1 cellular context compared by ENCODE assay signal in the genomic region with DNA sequence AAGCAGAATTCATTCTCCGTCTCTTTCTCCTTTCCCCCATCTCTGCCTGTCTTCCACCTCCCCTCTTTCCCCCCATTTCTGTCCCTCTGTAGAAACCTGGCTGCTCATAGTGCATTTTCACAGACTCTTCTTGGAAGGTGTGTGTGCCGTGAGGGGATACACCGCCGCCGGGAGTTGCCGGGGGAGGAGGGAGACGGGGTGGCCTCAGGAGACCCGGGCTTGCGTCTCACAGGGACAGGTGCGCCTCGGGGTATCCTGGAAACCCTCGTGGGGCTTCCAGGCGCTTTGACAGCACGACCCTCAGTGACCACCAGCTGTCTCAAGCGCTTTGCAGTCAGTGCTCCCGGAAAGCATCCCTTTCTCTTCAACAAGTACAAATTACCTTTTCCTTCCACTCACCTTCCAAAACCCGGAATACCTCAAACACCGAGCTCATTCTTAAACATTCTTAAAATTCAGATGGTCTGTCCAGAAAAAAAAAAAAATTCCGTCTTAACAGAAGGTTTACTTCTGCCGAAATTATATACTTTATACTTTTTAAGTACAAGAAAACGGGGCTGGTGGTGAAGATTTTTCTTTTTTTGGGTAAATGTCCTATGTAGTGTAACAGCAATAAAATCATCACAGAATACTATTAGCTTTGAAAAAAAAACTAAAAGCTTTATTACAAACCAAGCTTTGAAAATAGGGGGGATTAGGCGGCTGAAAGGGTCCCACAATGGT.
A peak's percentile ranks its signal among the peaks of the same experiment; 100 is the strongest.
TF ChIP-seq lines count a peak whose summit lies in the region.

No MANE protein-coding gene starts in this region.

TF ChIP-seq in H1, 55 proteins besides CTCF, POLR2A, EP300 and RAD21:
- 0 out of 2 replicates have a peak, but pooled peaks have one; percentile 1 for TF ChIP-seq TCF12 (IDR thresholded peaks at IDR 0.05; ENCODE audit: low read depth, low read length)
- TF ChIP-seq MAFK (IDR thresholded peaks at IDR 0.05; ENCODE audit: low read depth, low read length), result no peak
- no peak for TF ChIP-seq NRF1 (IDR thresholded peaks at IDR 0.05; ENCODE audit: low read depth, low read length)
- TF ChIP-seq CEBPB (IDR thresholded peaks at IDR 0.05; ENCODE audit: low read depth, low read length), result no peak
- TF ChIP-seq SP1 (IDR thresholded peaks at IDR 0.05; ENCODE audit: low read depth, low read length), result no peak
- no peak for TF ChIP-seq ASH2L (IDR thresholded peaks at IDR 0.05; ENCODE audit: low read length)
- no peak for TF ChIP-seq EGR1 (IDR thresholded peaks at IDR 0.05; ENCODE audit: borderline replicate concordance, low read depth, low read length)
- TF ChIP-seq CHD2 (IDR thresholded peaks at IDR 0.05; ENCODE audit: low read length), result no peak
- no peak for TF ChIP-seq TAF1 (IDR thresholded peaks at IDR 0.05; ENCODE audit: low read depth, low read length)
- no peak for TF ChIP-seq KDM4A (IDR thresholded peaks at IDR 0.05; ENCODE audit: low read depth, low read length, severe bottlenecking)
- no peak for TF ChIP-seq KDM1A (IDR thresholded peaks at IDR 0.05; ENCODE audit: borderline replicate concordance, low read length)
- TF ChIP-seq, protein P1, sequence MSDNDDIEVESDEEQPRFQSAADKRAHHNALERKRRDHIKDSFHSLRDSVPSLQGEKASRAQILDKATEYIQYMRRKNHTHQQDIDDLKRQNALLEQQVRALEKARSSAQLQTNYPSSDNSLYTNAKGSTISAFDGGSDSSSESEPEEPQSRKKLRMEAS (IDR thresholded peaks at IDR 0.05), result no peak
- no peak for TF ChIP-seq CBX8 (IDR thresholded peaks at IDR 0.05; ENCODE audit: borderline replicate concordance, low read depth, low read length)
- no peak for TF ChIP-seq GTF2F1 (IDR thresholded peaks at IDR 0.05; ENCODE audit: borderline replicate concordance, low read depth, low read length)
- no peak for TF ChIP-seq TAF7 (optimal IDR thresholded peaks at IDR 0.05; ENCODE audit: borderline replicate concordance, low read depth, low read length)
- TF ChIP-seq ZNF274 (IDR thresholded peaks at IDR 0.05; ENCODE audit: borderline replicate concordance, extremely low read depth, low read length), result no peak
- TF ChIP-seq EZH2 (IDR thresholded peaks at IDR 0.05; ENCODE audit: low read depth, low read length, severe bottlenecking), result peak; percentile 80
- TF ChIP-seq KDM5A (IDR thresholded peaks at IDR 0.05; ENCODE audit: low read length), result no peak
- TF ChIP-seq SUZ12 (IDR thresholded peaks at IDR 0.05; ENCODE audit: low read length), result peak; percentile 80
- TF ChIP-seq SIRT6 (IDR thresholded peaks at IDR 0.05; ENCODE audit: low read length), result no peak
- TF ChIP-seq CTBP2 (IDR thresholded peaks at IDR 0.05; ENCODE audit: borderline replicate concordance, insufficient read depth, insufficient read length, low read length), result no peak
- no peak for TF ChIP-seq FOSL1 (IDR thresholded peaks at IDR 0.05; ENCODE audit: insufficient read depth, low read depth, low read length)
- TF ChIP-seq RNF2 (IDR thresholded peaks at IDR 0.05; ENCODE audit: borderline replicate concordance, low read depth, low read length, missing control alignments, poor library complexity, severe bottlenecking), result peak; percentile 93
- no peak for TF ChIP-seq YY1 (IDR thresholded peaks at IDR 0.05; ENCODE audit: low read depth, low read length)
